1 cellular context compared by ENCODE assay signal in genomic region chr19:35055715-35056179, GRCh38.
TF ChIP-seq lines count a peak whose summit lies in the region.

No MANE protein-coding gene starts in this region.

TF ChIP-seq in HEK293, 187 proteins besides CTCF, POLR2A, EP300 and RAD21 (continued from another document):
- TF ChIP-seq ZSCAN18 (tag by site-specific recombination; IDR thresholded peaks at IDR 0.05) (no peak), WT1 (tag by site-specific recombination; IDR thresholded peaks at IDR 0.05) (no peak), KLF17 (tag by site-specific recombination; IDR thresholded peaks at IDR 0.05) (peak; percentile 58; the same call in 1 of the 2 replicates), PATZ1 (tag by site-specific recombination; IDR thresholded peaks at IDR 0.05) (peak; percentile 76), ZNF658 (tag by site-specific recombination; IDR thresholded peaks at IDR 0.05) (no peak), ZNF366 (tag by site-specific recombination; conservative IDR thresholded peaks at IDR 0.05) (0 out of 2 replicates have a peak, but pooled peaks have one; percentile 20), YY1 (tag by site-specific recombination; IDR thresholded peaks at IDR 0.05) (no peak), GLIS1 (tag by site-specific recombination; IDR thresholded peaks at IDR 0.05) (peak; percentile 77), ZNF398 (tag by site-specific recombination; IDR thresholded peaks at IDR 0.05) (peak; percentile 73), ZBTB49 (tag by site-specific recombination; IDR thresholded peaks at IDR 0.05; ENCODE audit: low read depth) (no peak)
